1 cellular context compared by ENCODE assay signal in the genomic region with DNA sequence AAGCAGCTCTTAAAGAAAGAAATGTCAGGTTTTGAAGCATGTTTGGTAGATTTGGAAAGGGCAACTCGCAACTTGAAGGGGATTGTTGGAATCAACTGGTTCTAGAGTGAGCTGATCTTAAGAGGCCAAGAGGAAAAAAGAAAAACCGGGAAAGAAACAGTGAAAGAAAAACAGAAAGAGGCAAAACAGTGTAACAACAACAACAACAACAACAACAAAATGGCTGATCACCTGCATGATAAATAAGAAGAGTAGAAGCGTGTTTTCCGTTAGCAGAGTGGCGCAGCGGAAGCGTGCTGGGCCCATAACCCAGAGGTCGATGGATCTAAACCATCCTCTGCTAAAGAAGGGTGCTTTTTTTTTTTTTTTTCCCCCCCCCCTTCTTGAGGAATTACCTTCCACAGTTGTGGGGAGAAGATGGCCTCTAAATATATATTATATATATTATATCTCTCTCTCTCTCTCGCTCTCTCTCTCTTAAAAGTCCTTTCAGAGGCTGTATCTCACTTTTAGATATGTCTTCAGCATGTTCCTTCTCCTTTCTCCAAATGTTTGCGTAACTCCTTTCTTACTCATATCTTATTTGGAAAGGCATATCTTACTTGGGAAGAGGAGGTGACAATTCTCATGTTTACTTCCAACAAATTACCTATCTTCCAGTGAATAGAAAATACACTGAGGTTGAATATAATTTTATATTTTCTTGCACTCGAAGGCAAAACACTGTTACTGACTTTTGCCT.
TF ChIP-seq lines count a peak whose summit lies in the region.

No MANE protein-coding gene starts in this region.

TF ChIP-seq in K562, 482 proteins besides CTCF, POLR2A, EP300 and RAD21 (continued from another document):
- TF ChIP-seq, protein P1, sequence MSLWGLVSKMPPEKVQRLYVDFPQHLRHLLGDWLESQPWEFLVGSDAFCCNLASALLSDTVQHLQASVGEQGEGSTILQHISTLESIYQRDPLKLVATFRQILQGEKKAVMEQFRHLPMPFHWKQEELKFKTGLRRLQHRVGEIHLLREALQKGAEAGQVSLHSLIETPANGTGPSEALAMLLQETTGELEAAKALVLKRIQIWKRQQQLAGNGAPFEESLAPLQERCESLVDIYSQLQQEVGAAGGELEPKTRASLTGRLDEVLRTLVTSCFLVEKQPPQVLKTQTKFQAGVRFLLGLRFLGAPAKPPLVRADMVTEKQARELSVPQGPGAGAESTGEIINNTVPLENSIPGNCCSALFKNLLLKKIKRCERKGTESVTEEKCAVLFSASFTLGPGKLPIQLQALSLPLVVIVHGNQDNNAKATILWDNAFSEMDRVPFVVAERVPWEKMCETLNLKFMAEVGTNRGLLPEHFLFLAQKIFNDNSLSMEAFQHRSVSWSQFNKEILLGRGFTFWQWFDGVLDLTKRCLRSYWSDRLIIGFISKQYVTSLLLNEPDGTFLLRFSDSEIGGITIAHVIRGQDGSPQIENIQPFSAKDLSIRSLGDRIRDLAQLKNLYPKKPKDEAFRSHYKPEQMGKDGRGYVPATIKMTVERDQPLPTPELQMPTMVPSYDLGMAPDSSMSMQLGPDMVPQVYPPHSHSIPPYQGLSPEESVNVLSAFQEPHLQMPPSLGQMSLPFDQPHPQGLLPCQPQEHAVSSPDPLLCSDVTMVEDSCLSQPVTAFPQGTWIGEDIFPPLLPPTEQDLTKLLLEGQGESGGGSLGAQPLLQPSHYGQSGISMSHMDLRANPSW (CRISPR knock-in tag; IDR thresholded peaks at IDR 0.05): no peak
